15 cellular contexts compared by ENCODE assay signal in the genomic region with DNA sequence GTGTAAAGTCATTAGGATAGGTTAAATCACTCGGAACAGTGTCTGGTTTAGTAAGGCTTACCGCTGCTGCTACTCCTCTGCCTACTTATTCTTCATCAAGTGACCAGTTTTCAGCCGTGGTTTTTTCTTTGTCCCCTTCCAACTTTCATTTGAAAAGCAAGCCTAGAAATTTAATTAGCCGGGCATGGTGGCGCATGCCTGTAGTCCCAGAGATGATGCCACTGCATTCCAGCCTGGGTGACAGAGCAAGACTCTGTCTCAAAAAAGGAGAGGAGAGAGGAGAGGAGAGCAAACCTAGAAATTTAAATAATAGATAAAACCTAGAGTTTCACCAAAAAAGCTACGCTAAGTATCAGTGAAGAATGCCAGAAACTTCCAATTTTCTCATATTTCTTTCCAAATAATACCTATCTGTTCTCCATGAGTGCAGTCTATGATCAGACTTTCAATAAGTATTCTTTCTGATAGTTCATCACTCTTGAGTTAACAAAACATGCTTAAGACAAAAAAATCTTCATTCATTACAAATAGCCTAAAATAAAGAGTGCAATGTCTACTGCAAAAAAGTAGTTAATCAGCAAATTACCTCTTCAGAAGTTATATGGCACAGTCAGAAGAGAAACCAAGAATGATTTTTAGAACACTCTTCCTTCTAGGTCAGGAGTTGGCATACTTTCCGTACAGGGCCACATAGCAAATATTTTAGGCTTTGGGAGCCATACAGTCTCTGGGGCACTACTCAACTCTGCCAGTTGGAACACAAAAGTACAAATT. TPM values are rescaled to one million over a fixed set of nuclear protein-coding genes. Genes with fewer than 3 reads are reported as not detected.
A peak's percentile ranks its signal among the peaks of the same experiment; 100 is the strongest.
DNase-seq lines count a peak whose midpoint lies in the region; ATAC-seq and TF ChIP-seq lines count a peak whose summit lies in the region.
"Had no signal": no experiment of that assay in that cellular context is flagged by ENCODE, and none has a peak within 500 bp of the region (broad histone marks: within the 10 kb centered on the region; RNA-seq: fewer than 3 reads in every experiment).

No MANE protein-coding gene starts in this region.

- DNase-seq in left ventricle myocardium inferior, result no peak
- no peak for DNase-seq in Right ventricle myocardium inferior (ENCODE audit: missing footprints)
- DNase-seq in epithelial cell of esophagus (ENCODE audit: low read depth), result peak; percentile 31
- no peak for DNase-seq in upper lobe of right lung
- no peak for DNase-seq in CD14-positive monocyte (ENCODE audit: low spot score)
- no peak for DNase-seq in NK-92 treated with Interleukin-12 subunit alpha and Interleukin-12 subunit beta, amount 100 ng/mL, for 24 hours (lab: John Stamatoyannopoulos, UW)
- DNase-seq: CD8-positive, alpha-beta T cell; dorsolateral prefrontal cortex; MG63; NCI-H2029; right cardiac atrium had no signal

- H3K36me3 ChIP-seq in left ventricle myocardium inferior (peaks cover 8% of the 10 kb centered on the region), neutrophil (peaks cover 11% of the 10 kb centered on the region), upper lobe of right lung (peaks cover 8% of the 10 kb centered on the region)
- H3K36me3 ChIP-seq: MG63, tibial nerve had no signal

- intact Hi-C loops in left ventricle myocardium inferior (cut with micrococcal nuclease) (no loop called here), Right ventricle myocardium inferior (cut with DNase I) (no loop called here), upper lobe of right lung (cut with DNase I) (no loop called here), CD14-positive monocyte (cut with micrococcal nuclease) (no loop called here)

- H3K4me3 Mint-ChIP-seq in CD14-positive monocyte, result no peak overlapping the region
- H3K4me3 Mint-ChIP-seq: CD8-positive, alpha-beta T cell had no signal

- H3K36me3 Mint-ChIP-seq in CD14-positive monocyte, result peaks cover 38 to 39% of the 10 kb centered on the region in 2 donors

- H3K9me3 ChIP-seq in left ventricle myocardium inferior (replicated peaks), result no peaks in the 10 kb centered on the region
- no peaks in the 10 kb centered on the region for H3K9me3 ChIP-seq in neutrophil
- H3K9me3 ChIP-seq in upper lobe of right lung, result no peaks in the 10 kb centered on the region
- H3K9me3 ChIP-seq: MG63, tibial nerve had no signal

- peaks cover 21% of the 10 kb centered on the region for H3K4me1 Mint-ChIP-seq in CD14-positive monocyte

- no peaks in the 10 kb centered on the region for H3K9me3 Mint-ChIP-seq in CD14-positive monocyte
- H3K9me3 Mint-ChIP-seq: CD8-positive, alpha-beta T cell had no signal

- H3K27ac ChIP-seq in left ventricle myocardium inferior (replicated peaks) (peak overlapping the region; percentile 33), neutrophil (peak overlapping the region; percentile 74), upper lobe of right lung (peak overlapping the region; percentile 40)

- H3K4me3 ChIP-seq in left ventricle myocardium inferior (no peak overlapping the region), epithelial cell of esophagus (ENCODE audit: low read length) (no peak overlapping the region), neutrophil (ENCODE audit: low read depth in 1 of 2, low read length in 1 of 2) (no peak overlapping the region), upper lobe of right lung (no peak overlapping the region)
- H3K4me3 ChIP-seq: dorsolateral prefrontal cortex, lung, MG63, tibial nerve had no signal

- TF ChIP-seq CTCF in left ventricle myocardium inferior (IDR thresholded peaks at IDR 0.05; ENCODE audit: borderline replicate concordance), result no peak
- no peak for TF ChIP-seq CTCF in epithelial cell of esophagus (IDR thresholded peaks at IDR 0.05; ENCODE audit: insufficient read depth, low read depth, low read length, missing control alignments)
- TF ChIP-seq CTCF in neutrophil (IDR thresholded peaks at IDR 0.05), result no peak
- no peak for TF ChIP-seq CTCF in upper lobe of right lung (IDR thresholded peaks at IDR 0.05)
- TF ChIP-seq CTCF in CD14-positive monocyte (IDR thresholded peaks at IDR 0.05), result no peak

- H3K27ac Mint-ChIP-seq in CD14-positive monocyte, result no peak overlapping the region

- H3K27me3 ChIP-seq in left ventricle myocardium inferior (ENCODE audit: low read depth) (no peaks in the 10 kb centered on the region), neutrophil (no peaks in the 10 kb centered on the region), upper lobe of right lung (no peaks in the 10 kb centered on the region)
- H3K27me3 ChIP-seq: dorsolateral prefrontal cortex, MG63, tibial nerve had no signal

- peaks cover 62% of the 10 kb centered on the region for H3K4me1 ChIP-seq in left ventricle myocardium inferior
- peaks cover 35 to 41% of the 10 kb centered on the region in 2 experiments for H3K4me1 ChIP-seq in neutrophil (ENCODE audit: control insufficient read depth in 1 of 2, insufficient read depth in 1 of 2, low read depth in 1 of 2, low read length in 1 of 2)
- peaks cover 39% of the 10 kb centered on the region for H3K4me1 ChIP-seq in upper lobe of right lung

- ATAC-seq in Right ventricle myocardium inferior (no peak), upper lobe of right lung (no peak), HG03139 (IDR thresholded peaks at IDR 0.05; ENCODE audit: unreplicated experiment) (no peak)

- peaks cover 0 to 2% (median 0%) of the 10 kb centered on the region in 3 donors for H3K27me3 Mint-ChIP-seq in CD14-positive monocyte (ENCODE audit: low read depth in 3 of 3)

RNA-seq across cellular contexts. Expression of a gene that starts 15.1 kb away (rescaled TPM):
- total RNA-seq in left ventricle myocardium inferior (22.9 TPM), Right ventricle myocardium inferior (23.3 TPM), upper lobe of right lung (64.8 TPM)
- polyA plus RNA-seq in CD14-positive monocyte, result 10 to 100 TPM; 13.5 to 21.7 TPM
